16 cellular contexts compared by ENCODE assay signal in genomic region chr5:137630972-137631370, GRCh38.
"Had no signal": no experiment of that assay in that cellular context is flagged by ENCODE, and none has a peak within 500 bp of the region (broad histone marks: within the 10 kb centered on the region; RNA-seq: fewer than 3 reads in every experiment).

No MANE protein-coding gene starts in this region.

- H3K4me3 Mint-ChIP-seq: activated naive CD4-positive, alpha-beta T cell treated with anti-CD3 and anti-CD28 coated beads for 36 hours; activated T-helper 17 cell treated with anti-CD3 and anti-CD28 coated beads, Interleukin-2, amount 50 U/mL, for 72 hours; naive thymus-derived CD8-positive, alpha-beta T cell; stimulated activated naive CD8-positive, alpha-beta T cell treated with anti-CD3 and anti-CD28 coated beads, Interleukin-15, Interleukin-2, amounts not matched to agents 100 ng/mL and 50 ng/mL, for 24 hours had no signal

- H3K36me3 ChIP-seq: lower lobe of right lung, uterus had no signal

- H3K4me1 Mint-ChIP-seq: activated T-helper 17 cell treated with anti-CD3 and anti-CD28 coated beads, Interleukin-2, amount 50 U/mL, for 72 hours had no signal

- H3K27ac Mint-ChIP-seq: activated naive CD4-positive, alpha-beta T cell treated with anti-CD3 and anti-CD28 coated beads for 36 hours; activated T-helper 17 cell treated with anti-CD3 and anti-CD28 coated beads, Interleukin-2, amount 50 U/mL, for 72 hours; progenitor cell of endocrine pancreas; stimulated activated naive CD8-positive, alpha-beta T cell treated with anti-CD3 and anti-CD28 coated beads, Interleukin-15, Interleukin-2, amounts not matched to agents 100 ng/mL and 50 ng/mL, for 24 hours had no signal

- H3K4me1 ChIP-seq: uterus had no signal

- H3K9me3 ChIP-seq: lower lobe of right lung, testis, uterus had no signal

- ATAC-seq: activated T-helper 17 cell treated with anti-CD3 and anti-CD28 coated beads, Interleukin-2, amount 50 U/mL, for 72 hours; naive thymus-derived CD8-positive, alpha-beta T cell had no signal

- H3K4me3 ChIP-seq: hepatocyte, lower lobe of right lung, SK-N-MC, testis, uterus had no signal

- H3K9me3 Mint-ChIP-seq: activated naive CD4-positive, alpha-beta T cell treated with anti-CD3 and anti-CD28 coated beads for 36 hours; activated T-helper 17 cell treated with anti-CD3 and anti-CD28 coated beads, Interleukin-2, amount 50 U/mL, for 72 hours; naive thymus-derived CD8-positive, alpha-beta T cell; stimulated activated naive CD8-positive, alpha-beta T cell treated with anti-CD3 and anti-CD28 coated beads, Interleukin-15, Interleukin-2, amounts not matched to agents 100 ng/mL and 50 ng/mL, for 24 hours had no signal

- H3K27me3 ChIP-seq: hepatocyte, testis, uterus had no signal

- H3K27ac ChIP-seq: hepatocyte, SK-N-MC had no signal

- H3K27me3 Mint-ChIP-seq: activated T-helper 17 cell treated with anti-CD3 and anti-CD28 coated beads, Interleukin-2, amount 50 U/mL, for 72 hours; naive thymus-derived CD8-positive, alpha-beta T cell; progenitor cell of endocrine pancreas; stimulated activated naive CD8-positive, alpha-beta T cell treated with anti-CD3 and anti-CD28 coated beads, Interleukin-15, Interleukin-2, amounts not matched to agents 100 ng/mL and 50 ng/mL, for 24 hours had no signal

- DNase-seq: activated CD4-positive, alpha-beta T cell treated with anti-CD3 and anti-CD28 coated beads for 4 hours; activated CD8-positive, alpha-beta memory T cell treated with anti-CD3 and anti-CD28 coated beads for 24 hours; activated naive CD4-positive, alpha-beta T cell treated with anti-CD3 and anti-CD28 coated beads for 36 hours; lower lobe of right lung; naive thymus-derived CD8-positive, alpha-beta T cell; nucleus accumbens; stimulated activated CD4-positive, alpha-beta T cell treated with anti-CD3 and anti-CD28 coated beads, Interleukin-12 subunit alpha, Interleukin-12 subunit beta, amount 100 ng/mL, for 4 hours; stimulated activated CD4-positive, alpha-beta T cell treated with anti-CD3 and anti-CD28 coated beads, Interleukin-2, amount 100 ng/mL, for 48 hours; stimulated activated CD8-positive, alpha-beta memory T cell treated with anti-CD3 and anti-CD28 coated beads, Interleukin-4, amount 100 ng/mL, for 48 hours; testis; uterus had no signal
